1 cellular context compared by ENCODE assay signal in genomic region chr1:40799351-40799867, GRCh38.
TF ChIP-seq lines count a peak whose summit lies in the region.

No MANE protein-coding gene starts in this region.

TF ChIP-seq in HepG2, 621 proteins besides CTCF, POLR2A, EP300 and RAD21 (continued from another document):
- TF ChIP-seq ZNF770 (CRISPR knock-in tag; IDR thresholded peaks at IDR 0.05), result peak; percentile 59; the same call in 1 of the 2 replicates
TF ChIP-seq in HepG2: peak in this region for 2.
